Comparison of ENCODE assay signal across 1 cellular context in the genomic region with DNA sequence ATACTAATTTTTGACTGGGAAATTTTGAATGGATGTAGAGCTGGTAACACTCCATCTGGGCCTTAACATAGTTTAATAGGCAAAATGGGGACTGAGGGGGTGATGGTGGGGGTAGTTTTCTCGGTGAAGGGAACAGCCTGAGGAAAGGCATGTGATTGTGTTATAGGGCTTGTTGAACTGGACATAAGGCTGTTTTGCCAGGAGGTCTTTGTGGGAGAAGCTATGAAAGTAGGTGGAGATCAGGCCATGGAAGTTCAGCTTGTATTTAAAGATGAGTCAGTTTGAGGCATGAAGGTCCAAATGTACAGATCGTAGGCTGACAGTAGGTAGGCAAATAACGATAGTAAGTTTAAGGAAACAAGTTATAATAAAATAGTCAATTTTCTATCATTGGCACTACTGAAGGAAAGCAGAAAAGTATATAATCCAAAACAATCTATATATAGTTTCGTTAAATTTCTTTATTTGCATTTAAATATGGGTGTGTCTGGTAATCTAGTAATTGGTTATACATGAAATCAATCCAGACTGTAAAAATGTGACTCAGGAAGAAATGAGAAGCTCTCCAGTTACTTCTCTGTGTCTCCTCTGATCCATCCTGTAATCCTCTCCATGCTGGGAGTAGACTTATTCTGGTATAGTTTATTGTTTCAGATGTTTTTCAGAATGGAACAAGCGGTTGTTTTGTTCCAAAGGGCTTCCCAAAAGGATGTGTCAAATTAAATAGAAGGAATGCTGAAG.
TF ChIP-seq lines count a peak whose summit lies in the region.

No MANE protein-coding gene starts in this region.

TF ChIP-seq in GM23338, 12 proteins besides CTCF, POLR2A, EP300 and RAD21:
- no peak for TF ChIP-seq STAT1 (IDR thresholded peaks at IDR 0.05; ENCODE audit: unreplicated experiment)
- TF ChIP-seq CREB1 (CRISPR knock-in tag; IDR thresholded peaks at IDR 0.05; ENCODE audit: low read depth) = no peak
- TF ChIP-seq JUNB (IDR thresholded peaks at IDR 0.05; ENCODE audit: unreplicated experiment) = no peak
- TF ChIP-seq ZNF114 (CRISPR knock-in tag; IDR thresholded peaks at IDR 0.05) = no peak
- TF ChIP-seq ZNF331 (CRISPR knock-in tag; IDR thresholded peaks at IDR 0.05; ENCODE audit: low read depth) = no peak
